In genomic region chr20:31837896-31838397, GRCh38 we compare ENCODE assay signal across 15 cellular contexts. TPM values are rescaled to one million over a fixed set of nuclear protein-coding genes. Genes with fewer than 3 reads are reported as not detected.
DNase-seq lines count a peak whose midpoint lies in the region; ATAC-seq and TF ChIP-seq lines count a peak whose summit lies in the region.
"Had no signal": no experiment of that assay in that cellular context is flagged by ENCODE, and none has a peak within 500 bp of the region (broad histone marks: within the 10 kb centered on the region; RNA-seq: fewer than 3 reads in every experiment).

No MANE protein-coding gene starts in this region.

- H3K27ac Mint-ChIP-seq in endodermal cell: no peak overlapping the region

- H3K9ac ChIP-seq in endodermal cell (ENCODE audit: extremely low read depth, low read length, poor library complexity, severe bottlenecking): no peak overlapping the region

- no peaks in the 10 kb centered on the region for H3K36me3 ChIP-seq in endodermal cell (ENCODE audit: control insufficient read depth, insufficient read depth, low read length)
- H3K36me3 ChIP-seq: WERI-Rb-1 had no signal

- peaks cover 5% of the 10 kb centered on the region for H3K4me1 ChIP-seq in endodermal cell (ENCODE audit: control insufficient read depth, insufficient read depth, low read length)

- H3K27ac ChIP-seq in endodermal cell (ENCODE audit: low read depth, low read length): peak overlapping the region; percentile 61
- H3K27ac ChIP-seq: WERI-Rb-1 had no signal

- H3K36me3 Mint-ChIP-seq in endodermal cell (ENCODE audit: low read depth): no peaks in the 10 kb centered on the region

- no peak overlapping the region for H3K4me3 Mint-ChIP-seq in endodermal cell

- no peaks in the 10 kb centered on the region for H3K9me3 Mint-ChIP-seq in endodermal cell

- no peak for ATAC-seq in GM21515 (IDR thresholded peaks at IDR 0.05; ENCODE audit: unreplicated experiment)

- H3K4me1 Mint-ChIP-seq in endodermal cell: peaks cover 16% of the 10 kb centered on the region

- H3K27me3 Mint-ChIP-seq in endodermal cell (ENCODE audit: insufficient read depth): no peaks in the 10 kb centered on the region

- H3K9me3 ChIP-seq in endodermal cell (ENCODE audit: control insufficient read depth, low read length): no peaks in the 10 kb centered on the region

- no peak overlapping the region for H3K4me3 ChIP-seq in endodermal cell (ENCODE audit: low read length)
- H3K4me3 ChIP-seq: skin epidermis had no signal

- DNase-seq in HCEC 1CT (peak; percentile 92), RKO (ENCODE audit: low spot score) (peak; percentile 30), endodermal cell (no peak), renal cortical epithelial cell (ENCODE audit: low read depth) (peak; percentile 42), NCI-H2227 (lab: John Stamatoyannopoulos, UW; ENCODE audit: unreplicated experiment) (no peak)
- DNase-seq in activated naive CD4-positive, alpha-beta T cell treated with anti-CD3 and anti-CD28 coated beads, Interleukin-2, amount 50 U/mL, for 16 hours: no peak
- DNase-seq in stimulated activated CD4-positive, alpha-beta T cell treated with anti-CD3 and anti-CD28 coated beads, Interleukin-2, amount 100 ng/mL, for 48 hours: no peak
- DNase-seq: activated T-cell treated with anti-CD3 and anti-CD28 coated beads, Interleukin-2, amount 50 U/mL, for 1 hour; aorta; NCI-H1048; NCI-H510A; SHP77 treated with DMSO at 0.1 percent for 48 hours; WERI-Rb-1 had no signal

- TF ChIP-seq CTCF in endodermal cell (conservative IDR thresholded peaks at IDR 0.05): no peak

- H3K27me3 ChIP-seq in endodermal cell (ENCODE audit: control insufficient read depth, insufficient read depth, low read length, poor library complexity, severe bottlenecking): no peaks in the 10 kb centered on the region

- WGBS in endodermal cell (ENCODE audit: insufficient coverage in 1 of 2, insufficient read length in 1 of 2), 2 experiments: 72 to 84% methylated on average over 2 to 3 of the region's 3 CpGs

RNA-seq across cellular contexts. Expression of gene FOXS1, which starts 7.5 kb away (rescaled TPM):
- not detected for total RNA-seq in endodermal cell
- 2.3 TPM for polyA plus RNA-seq in endodermal cell (2013, experiment 1 of 2)
- 3.3 TPM for polyA plus RNA-seq in endodermal cell (2013, experiment 2 of 2)
- 0.30 TPM in 1 of 2 replicates, not detected in the other for total RNA-seq in renal cortical epithelial cell

RNA-seq across cellular contexts. Expression of gene MYLK2, which starts 18.8 kb away (rescaled TPM):
- under 1 TPM; 0.20 to 0.29 TPM for total RNA-seq in endodermal cell
- polyA plus RNA-seq in endodermal cell (2013, experiment 1 of 2): 0.39 TPM
- polyA plus RNA-seq in endodermal cell (2013, experiment 2 of 2): 0.37 TPM
- total RNA-seq in renal cortical epithelial cell: not detected in 2 replicates

RNA-seq across cellular contexts. Expression of gene DUSP15, which starts 32.4 kb away (rescaled TPM):
- total RNA-seq in endodermal cell: 1 to 10 TPM; 3.8 to 7.2 TPM
- polyA plus RNA-seq in endodermal cell (2013, experiment 1 of 2): 7.3 TPM
- 7.6 TPM for polyA plus RNA-seq in endodermal cell (2013, experiment 2 of 2)
- total RNA-seq in renal cortical epithelial cell: 0.15 TPM in 1 of 2 replicates, not detected in the other

RNA-seq across cellular contexts. Expression of gene TTLL9, which starts 32.5 kb away (rescaled TPM):
- under 1 TPM; 0.29 to 0.51 TPM for total RNA-seq in endodermal cell
- 1.00 TPM for polyA plus RNA-seq in endodermal cell (2013, experiment 1 of 2)
- 1.2 TPM for polyA plus RNA-seq in endodermal cell (2013, experiment 2 of 2)
- 0.94 TPM in 1 of 2 replicates, not detected in the other for total RNA-seq in renal cortical epithelial cell

Comparison
In these comparisons a context has a peak if more than half of its experiments do, and no peak if none do; other contexts are left out.
1. DNase-seq: peak in HCEC 1CT (single experiment), RKO (single experiment) and renal cortical epithelial cell (single experiment); none in endodermal cell (single experiment), activated naive CD4-positive, alpha-beta T cell treated with anti-CD3 and anti-CD28 coated beads, Interleukin-2, amount 50 U/mL, for 16 hours (single experiment), stimulated activated CD4-positive, alpha-beta T cell treated with anti-CD3 and anti-CD28 coated beads, Interleukin-2, amount 100 ng/mL, for 48 hours (0 of 2) and NCI-H2227 (single experiment).